In the genomic region with DNA sequence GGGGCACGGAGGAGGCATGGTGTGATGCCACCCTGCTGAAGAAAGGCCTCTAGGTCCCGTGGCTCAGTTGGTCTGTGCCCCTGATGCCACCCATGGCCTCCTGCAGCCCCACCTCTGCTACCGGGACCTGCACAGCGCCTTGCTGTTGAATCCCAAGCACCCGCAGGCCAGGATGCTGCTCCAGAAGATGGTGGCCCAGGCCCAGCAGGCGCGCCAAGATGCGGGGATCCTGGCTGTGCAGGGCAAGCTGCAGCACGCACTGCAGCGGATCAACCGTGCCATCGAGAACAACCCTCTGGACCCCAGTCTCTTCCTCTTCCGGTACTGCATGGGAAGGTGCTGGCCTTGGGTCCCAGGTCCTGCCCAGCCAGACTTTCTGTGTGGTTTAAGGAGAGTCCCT, we compare ENCODE assay signal across 24 cellular contexts. TPM values are rescaled to one million over a fixed set of nuclear protein-coding genes. Genes with fewer than 3 reads are reported as not detected.
DNase-seq lines count a peak whose midpoint lies in the region; ATAC-seq, FAIRE-seq and TF ChIP-seq lines count a peak whose summit lies in the region.
"Had no signal": no experiment of that assay in that cellular context is flagged by ENCODE, and none has a peak within 500 bp of the region (broad histone marks: within the 10 kb centered on the region; RNA-seq: fewer than 3 reads in every experiment).

No MANE protein-coding gene starts in this region.

- intact Hi-C loops in PC-3 (cut with micrococcal nuclease): no loop called here
- intact Hi-C loops in kidney (cut with DNase I): loop anchor here (10.0 kb wide), 1 partner anchor 128 kb away; no protein-coding TSS in a partner anchor
- intact Hi-C loops in left lung (cut with DNase I): no loop called here

- H3K4me1 ChIP-seq in PC-3 (ENCODE audit: insufficient read depth, low read length) (peaks cover 26% of the 10 kb centered on the region), kidney (ENCODE audit: control insufficient read depth in 1 of 2, insufficient read depth in 1 of 2, low read depth in 1 of 2, low read length in 2 of 2) (peaks cover 0 to 3% of the 10 kb centered on the region in 2 donors), left lung (peaks cover 3 to 8% of the 10 kb centered on the region in 2 donors), endodermal cell (ENCODE audit: control insufficient read depth, insufficient read depth, low read length) (no peaks in the 10 kb centered on the region)

- no peaks in the 10 kb centered on the region for H3K27me3 ChIP-seq in PC-3 (ENCODE audit: low read length)
- no peaks in the 10 kb centered on the region for H3K27me3 ChIP-seq in left lung
- H3K27me3 ChIP-seq in endodermal cell (ENCODE audit: control insufficient read depth, insufficient read depth, low read length, poor library complexity, severe bottlenecking): no peaks in the 10 kb centered on the region

- BruUV-seq in PC-3 (replicated peaks; lab: Mats Ljungman, UMichigan): no TSS peak

- no peaks in the 10 kb centered on the region for H3F3A ChIP-seq in PC-3 (ENCODE audit: low read length, unreplicated experiment)

- no peaks in the 10 kb centered on the region for H3K27me3 Mint-ChIP-seq in central memory CD8-positive, alpha-beta T cell
- H3K27me3 Mint-ChIP-seq in endodermal cell (ENCODE audit: insufficient read depth): no peaks in the 10 kb centered on the region
- H3K27me3 Mint-ChIP-seq: CD8-positive, alpha-beta memory T cell; T-cell had no signal

- no peak for ATAC-seq in PC-3
- no peak for ATAC-seq in central memory CD8-positive, alpha-beta T cell (replicated peaks; ENCODE audit: extremely low read depth, poor library complexity, severe bottlenecking)
- ATAC-seq in left lung: no peak
- ATAC-seq in GM18498 (IDR thresholded peaks at IDR 0.05; ENCODE audit: unreplicated experiment): no peak
- no peak for ATAC-seq in GM21423 (IDR thresholded peaks at IDR 0.05; ENCODE audit: unreplicated experiment)
- ATAC-seq: GM12878, K562, Panc1, T-cell had no signal

- H3K4me1 Mint-ChIP-seq in central memory CD8-positive, alpha-beta T cell: peaks cover 27% of the 10 kb centered on the region
- no peaks in the 10 kb centered on the region for H3K4me1 Mint-ChIP-seq in endodermal cell

- no peak overlapping the region for H3K27ac ChIP-seq in PC-3 (ENCODE audit: low read length)
- no peak overlapping the region for H3K27ac ChIP-seq in kidney (ENCODE audit: low read depth in 2 of 2, low read length in 2 of 2)
- no peak overlapping the region for H3K27ac ChIP-seq in left lung
- no peak overlapping the region for H3K27ac ChIP-seq in endodermal cell (ENCODE audit: low read depth, low read length)

- WGBS in endodermal cell (ENCODE audit: insufficient coverage in 1 of 2, insufficient read length in 1 of 2), 2 experiments: 94 to 96% methylated on average over 10 to 13 of the region's 13 CpGs

- H3K4me3 ChIP-seq in PC-3 (ENCODE audit: low read length): no peak overlapping the region
- no peak overlapping the region for H3K4me3 ChIP-seq in kidney (ENCODE audit: low read length in 2 of 2)
- no peak overlapping the region for H3K4me3 ChIP-seq in left lung
- H3K4me3 ChIP-seq in endodermal cell (ENCODE audit: low read length): no peak overlapping the region
- H3K4me3 ChIP-seq: GM12878, K562 had no signal

- H3K79me2 ChIP-seq in PC-3 (ENCODE audit: low read length): no peaks in the 10 kb centered on the region

- H3K36me3 ChIP-seq in PC-3 (ENCODE audit: low read depth, low read length): no peaks in the 10 kb centered on the region
- H3K36me3 ChIP-seq in kidney (ENCODE audit: control insufficient read depth in 1 of 2, insufficient read depth in 2 of 2, low read length in 2 of 2): no peaks in the 10 kb centered on the region
- H3K36me3 ChIP-seq in left lung: no peaks in the 10 kb centered on the region
- no peaks in the 10 kb centered on the region for H3K36me3 ChIP-seq in endodermal cell (ENCODE audit: control insufficient read depth, insufficient read depth, low read length)

- H3K9me3 ChIP-seq in PC-3 (ENCODE audit: low read length) (no peaks in the 10 kb centered on the region), kidney (ENCODE audit: control insufficient read depth in 1 of 2, low read length in 2 of 2) (no peaks in the 10 kb centered on the region), left lung (no peaks in the 10 kb centered on the region), endodermal cell (ENCODE audit: control insufficient read depth, low read length) (no peaks in the 10 kb centered on the region)

- CTCF ChIA-PET in PC-3 (lab: Charles Lee): interaction anchor here (0.6 to 1.0 kb wide), 2 partner anchors 12 to 291 kb away, joined by 3 to 5 read pairs; a partner anchor contains a TSS

- peak overlapping the region; percentile 18 for H3K4me3 Mint-ChIP-seq in central memory CD8-positive, alpha-beta T cell
- H3K4me3 Mint-ChIP-seq in endodermal cell: no peak overlapping the region
- H3K4me3 Mint-ChIP-seq: CD14-positive monocyte, T-cell had no signal

- peak overlapping the region; percentile 54 for H3K4me2 ChIP-seq in PC-3 (ENCODE audit: low read length)

- H3K9ac ChIP-seq in PC-3 (ENCODE audit: low read length) (no peak overlapping the region), kidney (ENCODE audit: low read length in 2 of 2) (no peak overlapping the region), endodermal cell (ENCODE audit: extremely low read depth, low read length, poor library complexity, severe bottlenecking) (no peak overlapping the region)

- no peak for TF ChIP-seq CTCF in PC-3 (conservative IDR thresholded peaks at IDR 0.05; ENCODE audit: low read depth, low read length)
- no peak for TF ChIP-seq CTCF in kidney (IDR thresholded peaks at IDR 0.05; ENCODE audit: borderline replicate concordance, extremely low read depth, insufficient read depth)
- no peak for TF ChIP-seq CTCF in left lung (IDR thresholded peaks at IDR 0.05)
- no peak for TF ChIP-seq CTCF in endodermal cell (conservative IDR thresholded peaks at IDR 0.05)

- no peaks in the 10 kb centered on the region for H4K20me1 ChIP-seq in PC-3 (ENCODE audit: low read length)

- no peak for FAIRE-seq in kidney (lab: Jason Lieb, UNC)
- FAIRE-seq: GM12878, HepG2, K562 had no signal

- H3K36me3 Mint-ChIP-seq in central memory CD8-positive, alpha-beta T cell (ENCODE audit: insufficient read depth): peaks cover 13% of the 10 kb centered on the region
- no peaks in the 10 kb centered on the region for H3K36me3 Mint-ChIP-seq in endodermal cell (ENCODE audit: low read depth)
- H3K36me3 Mint-ChIP-seq: CD14-positive monocyte, T-cell had no signal

- H3K27ac Mint-ChIP-seq in central memory CD8-positive, alpha-beta T cell (ENCODE audit: low read depth): no peak overlapping the region
- H3K27ac Mint-ChIP-seq in endodermal cell: no peak overlapping the region
- H3K27ac Mint-ChIP-seq: CD14-positive monocyte had no signal

- no peak for DNase-seq in PC-3
- DNase-seq in central memory CD8-positive, alpha-beta T cell (ENCODE audit: low spot score in 2 of 2): no peak
- DNase-seq in kidney: peak; percentile 64
- no peak for DNase-seq in left lung
- no peak for DNase-seq in endodermal cell
- DNase-seq: CD8-positive, alpha-beta memory T cell; DMS 273 treated with DMSO at 0.1 percent for 48 hours; GDM1; Kasumi-1; NCI-H1105 treated with DMSO at 0.1 percent for 48 hours; NCI-H146; NCI-H524 treated with DMSO at 0.1 percent for 48 hours; NCI-H82; T-cell had no signal

- POLR2A ChIA-PET in PC-3 (lab: Charles Lee; ENCODE audit: unreplicated experiment): no interaction called here

- H3K9me2 ChIP-seq in PC-3 (replicated peaks; ENCODE audit: low read length): no peaks in the 10 kb centered on the region

- H2AFZ ChIP-seq in PC-3 (ENCODE audit: low read length): no peak overlapping the region

- H3K9me3 Mint-ChIP-seq in central memory CD8-positive, alpha-beta T cell: no peaks in the 10 kb centered on the region
- H3K9me3 Mint-ChIP-seq in endodermal cell: no peaks in the 10 kb centered on the region
- H3K9me3 Mint-ChIP-seq: CD8-positive, alpha-beta memory T cell; T-cell had no signal

RNA-seq across cellular contexts. Expression of a gene that starts 7.1 kb away (rescaled TPM):
- total RNA-seq in PC-3 (2014; rRNA removed) (0.04 TPM in 1 of 2 replicates, not detected in the other), kidney (0.72 TPM), left lung (1 to 10 TPM in 1 of 2 donors, under 1 TPM in 1; 0.15 to 1.0 TPM), endodermal cell (not detected)
- 0.32 TPM for polyA plus RNA-seq in kidney (ENCODE audit: insufficient read depth, low read depth, low replicate concordance)
- polyA plus RNA-seq in endodermal cell (2013, experiment 1 of 2): not detected
- polyA plus RNA-seq in endodermal cell (2013, experiment 2 of 2): not detected
- total RNA-seq: A673, GM12878, HepG2, HT1080, K562, M059J had no signal
- polyA plus RNA-seq: HepG2 had no signal

RNA-seq across cellular contexts. Expression of a gene that starts 7.5 kb away (rescaled TPM):
- 38.1 and 45.3 TPM in 2 replicates for total RNA-seq in PC-3 (2014; rRNA removed)
- total RNA-seq in kidney: 20.5 TPM
- polyA plus RNA-seq in kidney (ENCODE audit: insufficient read depth, low read depth, low replicate concordance): 41.3 TPM
- total RNA-seq in left lung: 10 to 100 TPM; 17.1 to 20.2 TPM
- total RNA-seq in endodermal cell: 10 to 100 TPM; 15.2 to 18.7 TPM
- polyA plus RNA-seq in endodermal cell (2013, experiment 1 of 2): 8.2 TPM
- 7.1 TPM for polyA plus RNA-seq in endodermal cell (2013, experiment 2 of 2)

RNA-seq across cellular contexts. Expression of a gene that starts 12.1 kb away (rescaled TPM):
- total RNA-seq in PC-3 (2014; rRNA removed): 12.2 and 14.1 TPM in 2 replicates
- 12.7 TPM for total RNA-seq in kidney
- polyA plus RNA-seq in kidney (ENCODE audit: insufficient read depth, low read depth, low replicate concordance): 14.5 TPM
- 10 to 100 TPM; 19.5 to 21.8 TPM for total RNA-seq in left lung
- 10 to 100 TPM; 15.7 to 16.7 TPM for total RNA-seq in endodermal cell
- polyA plus RNA-seq in endodermal cell (2013, experiment 1 of 2): 19.2 TPM
- polyA plus RNA-seq in endodermal cell (2013, experiment 2 of 2): 15.7 TPM

RNA-seq across cellular contexts. Expression of a gene that starts 16.2 kb away (rescaled TPM):
- total RNA-seq in PC-3 (2014; rRNA removed) (not detected in 2 replicates), kidney (2.9 TPM), left lung (1 to 10 TPM in 1 of 2 donors, under 1 TPM in 1; 0.35 to 7.6 TPM), endodermal cell (under 1 TPM; 0.20 to 0.44 TPM)
- 0.41 TPM for polyA plus RNA-seq in kidney (ENCODE audit: insufficient read depth, low read depth, low replicate concordance)
- 0.14 TPM for polyA plus RNA-seq in endodermal cell (2013, experiment 1 of 2)
- 0.21 TPM for polyA plus RNA-seq in endodermal cell (2013, experiment 2 of 2)
- total RNA-seq: A673; CD8-positive, alpha-beta memory T cell; GM12878; HepG2; HT1080; K562; M059J had no signal

RNA-seq across cellular contexts. Expression of a gene that starts 55.5 kb away (rescaled TPM):
- 0.26 and 1.0 TPM in 2 replicates for total RNA-seq in PC-3 (2014; rRNA removed)
- total RNA-seq in kidney: 27.7 TPM
- 13.7 TPM for polyA plus RNA-seq in kidney (ENCODE audit: insufficient read depth, low read depth, low replicate concordance)
- total RNA-seq in left lung: 10 to 100 TPM; 21.7 to 41.9 TPM
- total RNA-seq in endodermal cell: 1 to 10 TPM in 1 of 2 donors, under 1 TPM in 1; 0.77 to 1.4 TPM
- 5.3 TPM for polyA plus RNA-seq in endodermal cell (2013, experiment 1 of 2)
- 5.3 TPM for polyA plus RNA-seq in endodermal cell (2013, experiment 2 of 2)
- total RNA-seq: A673, HepG2, HT1080, M059J had no signal
- polyA plus RNA-seq: HepG2 had no signal
